Comparison of ENCODE assay signal across 8 cellular contexts in the genomic region with DNA sequence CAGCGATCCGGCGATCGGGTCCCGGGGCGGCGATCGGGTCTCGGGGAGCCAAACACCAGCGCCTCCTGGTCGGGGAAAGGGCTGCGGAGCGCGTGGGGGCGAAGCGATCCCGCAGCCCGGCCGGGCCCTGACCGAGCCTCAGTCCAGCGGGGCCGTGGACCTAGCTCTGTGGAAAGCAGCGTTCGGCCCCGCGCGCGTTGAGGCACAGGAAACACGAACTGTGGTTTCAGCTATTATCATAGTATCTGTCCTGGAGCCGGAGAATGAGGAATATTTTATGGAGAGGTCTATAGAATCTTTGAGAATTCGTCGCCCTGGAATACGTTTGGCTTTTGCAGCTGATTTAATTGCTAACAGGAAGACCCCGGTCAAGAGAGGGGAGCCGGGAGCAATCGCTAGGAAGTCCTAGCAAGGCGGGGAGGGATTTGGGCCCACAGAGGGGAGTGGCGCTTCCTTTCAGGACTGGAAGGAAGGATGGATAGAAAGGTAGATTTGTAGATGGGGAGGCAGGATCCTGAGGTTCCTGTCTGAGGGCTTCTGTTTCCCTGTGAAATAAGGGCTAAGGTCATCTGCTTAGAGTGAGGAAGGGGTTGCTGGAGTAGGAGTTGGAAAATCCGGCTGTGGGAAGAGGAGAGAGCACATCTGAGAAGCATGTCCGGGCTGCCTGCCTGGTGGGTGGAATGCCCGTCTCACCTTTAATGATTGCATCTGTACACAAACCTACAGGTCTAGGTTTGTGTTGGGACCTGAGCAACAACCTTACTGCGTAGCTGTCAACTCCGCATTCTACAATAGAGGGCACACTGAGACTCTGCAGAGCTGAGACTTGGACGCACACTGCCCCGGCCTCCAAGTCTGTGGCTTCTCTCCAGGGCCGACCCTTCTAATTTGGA. TPM values are rescaled to one million over a fixed set of nuclear protein-coding genes. Genes with fewer than 3 reads are reported as not detected.
DNase-seq lines count a peak whose midpoint lies in the region; ATAC-seq and TF ChIP-seq lines count a peak whose summit lies in the region.

No MANE protein-coding gene starts in this region.

- peaks cover 9% of the 10 kb centered on the region for H3K4me1 ChIP-seq in endodermal cell (ENCODE audit: control insufficient read depth, insufficient read depth, low read length)
- peaks cover 8% of the 10 kb centered on the region for H3K4me1 ChIP-seq in mucosa of descending colon (ENCODE audit: low read depth)

- H3K4me3 ChIP-seq in endodermal cell (ENCODE audit: low read length) (peak overlapping the region; percentile 90), mucosa of descending colon (peak overlapping the region; percentile 56)

- in situ Hi-C loops in SK-MEL-5 (cut with HindIII; ENCODE audit: low pct_unique_long_range_greater_than_20kb, low sequenced_read_pairs), result no loop called here

- H3K27ac Mint-ChIP-seq in endodermal cell, result peak overlapping the region; percentile 70

- H3K4me1 Mint-ChIP-seq in endodermal cell, result peaks cover 18% of the 10 kb centered on the region

- H3K36me3 ChIP-seq in endodermal cell (ENCODE audit: control insufficient read depth, insufficient read depth, low read length), result peaks cover 39% of the 10 kb centered on the region
- no peaks in the 10 kb centered on the region for H3K36me3 ChIP-seq in mucosa of descending colon (ENCODE audit: low read depth)

- H3K27me3 ChIP-seq in endodermal cell (ENCODE audit: control insufficient read depth, insufficient read depth, low read length, poor library complexity, severe bottlenecking), result no peaks in the 10 kb centered on the region

- peak overlapping the region; percentile 71 for H3K9ac ChIP-seq in endodermal cell (ENCODE audit: extremely low read depth, low read length, poor library complexity, severe bottlenecking)

- peak overlapping the region; percentile 75 for H3K4me3 Mint-ChIP-seq in endodermal cell

- peaks cover 5% of the 10 kb centered on the region for H3K27me3 Mint-ChIP-seq in endodermal cell (ENCODE audit: insufficient read depth)

- H3K36me3 Mint-ChIP-seq in endodermal cell (ENCODE audit: low read depth), result peaks cover 23% of the 10 kb centered on the region

- DNase-seq in NCI-H1092 treated with DMSO at 0.1 percent for 48 hours (lab: John Stamatoyannopoulos, UW) (peak; percentile 34), NCI-H1092 (lab: John Stamatoyannopoulos, UW) (no peak), SK-MEL-5 (ENCODE audit: low read depth, low spot score) (peak; percentile 24), endodermal cell (peak; percentile 56), mucosa of descending colon (peak in 1 of 3 donors; percentile 22), SHP77 treated with DMSO at 0.1 percent for 48 hours (lab: John Stamatoyannopoulos, UW) (no peak)

- peak; percentile 8 for ATAC-seq in HG02763 (IDR thresholded peaks at IDR 0.05; ENCODE audit: unreplicated experiment)
- ATAC-seq in mucosa of descending colon, result peak; percentile 2
- no peak for ATAC-seq in GM18505 (IDR thresholded peaks at IDR 0.05; ENCODE audit: unreplicated experiment)

- 9% methylated on average over 22 to 46 of the region's 46 CpGs for WGBS in endodermal cell (ENCODE audit: insufficient coverage in 1 of 2, insufficient read length in 1 of 2), 2 experiments

- no peaks in the 10 kb centered on the region for H3K9me3 ChIP-seq in endodermal cell (ENCODE audit: control insufficient read depth, low read length)
- H3K9me3 ChIP-seq in mucosa of descending colon, result no peaks in the 10 kb centered on the region

- TF ChIP-seq POLR2A in GM18505 (IDR thresholded peaks at IDR 0.05; ENCODE audit: borderline replicate concordance, extremely low read depth, insufficient read depth, insufficient read length), result no peak

- TF ChIP-seq CTCF in endodermal cell (conservative IDR thresholded peaks at IDR 0.05) (peak; percentile 26), mucosa of descending colon (IDR thresholded peaks at IDR 0.05) (no peak)

- H3K27ac ChIP-seq in endodermal cell (ENCODE audit: low read depth, low read length), result no peak overlapping the region

- H3K9me3 Mint-ChIP-seq in endodermal cell, result no peaks in the 10 kb centered on the region

- intact Hi-C loops in mucosa of descending colon (cut with DNase I, micrococcal nuclease), result no loop called here

RNA-seq across cellular contexts. Expression of gene CCNF, which starts 0.8 kb away (rescaled TPM):
- 12.9 and 14.5 TPM in 2 replicates for total RNA-seq in SK-MEL-5 (2014; rRNA removed; shearing (Covaris generic))
- 13.6 and 14.9 TPM in 2 replicates for polyA plus RNA-seq in SK-MEL-5 (2015; cell fraction: cytosol; rRNA removed)
- 20.5 and 26.2 TPM in 2 replicates for polyA plus RNA-seq in SK-MEL-5 (2015; cell fraction: nucleus; rRNA removed)
- 10 to 100 TPM; 50.8 to 58.9 TPM for total RNA-seq in endodermal cell
- 35.3 TPM for polyA plus RNA-seq in endodermal cell (2013, experiment 1 of 2)
- 35.1 TPM for polyA plus RNA-seq in endodermal cell (2013, experiment 2 of 2)
- 10 to 100 TPM in 1 of 3 donors, 1 to 10 TPM in 2; 3.4 to 12.7 (median 3.7) TPM for total RNA-seq in mucosa of descending colon

RNA-seq across cellular contexts. Expression of gene TEDC2, which starts 29.9 kb away (rescaled TPM):
- 12.1 and 15.2 TPM in 2 replicates for total RNA-seq in SK-MEL-5 (2014; rRNA removed; shearing (Covaris generic))
- polyA plus RNA-seq in SK-MEL-5 (2015; cell fraction: cytosol; rRNA removed), result 15.2 and 16.7 TPM in 2 replicates
- polyA plus RNA-seq in SK-MEL-5 (2015; cell fraction: nucleus; rRNA removed), result 99.2 and 110 TPM in 2 replicates
- 10 to 100 TPM; 44.0 to 57.6 TPM for total RNA-seq in endodermal cell
- 32.9 TPM for polyA plus RNA-seq in endodermal cell (2013, experiment 1 of 2)
- polyA plus RNA-seq in endodermal cell (2013, experiment 2 of 2), result 28.1 TPM
- total RNA-seq in mucosa of descending colon, result 1 to 10 TPM; 1.1 to 5.5 (median 2.8) TPM

RNA-seq across cellular contexts. Expression of gene NTN3, which starts 41.1 kb away (rescaled TPM):
- 0.21 TPM in 1 of 2 replicates, not detected in the other for total RNA-seq in SK-MEL-5 (2014; rRNA removed; shearing (Covaris generic))
- polyA plus RNA-seq in SK-MEL-5 (2015; cell fraction: cytosol; rRNA removed), result not detected in 2 replicates
- not detected in 2 replicates for polyA plus RNA-seq in SK-MEL-5 (2015; cell fraction: nucleus; rRNA removed)
- total RNA-seq in endodermal cell (under 1 TPM; 0.48 to 0.62 TPM), mucosa of descending colon (under 1 TPM in 1 of 3 donors, not detected in 2; 0.44 TPM)
- polyA plus RNA-seq in endodermal cell (2013, experiment 1 of 2), result 1.0 TPM
- polyA plus RNA-seq in endodermal cell (2013, experiment 2 of 2), result 0.75 TPM

RNA-seq across cellular contexts. Expression of gene TBC1D24, which starts 44.9 kb away (rescaled TPM):
- 5.7 and 9.3 TPM in 2 replicates for total RNA-seq in SK-MEL-5 (2014; rRNA removed; shearing (Covaris generic))
- 6.3 and 8.0 TPM in 2 replicates for polyA plus RNA-seq in SK-MEL-5 (2015; cell fraction: cytosol; rRNA removed)
- 12.2 and 21.0 TPM in 2 replicates for polyA plus RNA-seq in SK-MEL-5 (2015; cell fraction: nucleus; rRNA removed)
- total RNA-seq in endodermal cell (10 to 100 TPM; 15.7 to 19.4 TPM), mucosa of descending colon (10 to 100 TPM in 1 of 3 donors, 1 to 10 TPM in 2; 6.9 to 14.3 (median 8.5) TPM)
- polyA plus RNA-seq in endodermal cell (2013, experiment 1 of 2), result 9.0 TPM
- polyA plus RNA-seq in endodermal cell (2013, experiment 2 of 2), result 9.4 TPM

Comparison
In these comparisons a context has a peak if more than half of its experiments do, and no peak if none do; other contexts are left out.
1. DNase-seq: peak in NCI-H1092 treated with DMSO at 0.1 percent for 48 hours (single experiment), SK-MEL-5 (single experiment) and endodermal cell (single experiment); none in NCI-H1092 (single experiment) and SHP77 treated with DMSO at 0.1 percent for 48 hours (single experiment).